ENCODE assay signal across 21 cellular contexts in genomic region chr11:59553323-59553722, GRCh38. TPM values are rescaled to one million over a fixed set of nuclear protein-coding genes. Genes with fewer than 3 reads are reported as not detected.
"Had no signal": no experiment of that assay in that cellular context is flagged by ENCODE, and none has a peak within 500 bp of the region (broad histone marks: within the 10 kb centered on the region; RNA-seq: fewer than 3 reads in every experiment).

No MANE protein-coding gene starts in this region.

- DNase-seq: activated CD4-positive, alpha-beta T cell treated with anti-CD3 and anti-CD28 coated beads for 4 hours; activated CD8-positive, alpha-beta T cell treated with anti-CD3 and anti-CD28 coated beads, Interleukin-2, amount 10 ng/mL, durations not matched to agents 7 days and 5 days; activated naive CD8-positive, alpha-beta T cell treated with anti-CD3 and anti-CD28 coated beads for 36 hours; brain microvascular endothelial cell; effector memory CD4-positive, alpha-beta T cell; foreskin keratinocyte; glutamatergic neuron; hypothalamus; mesenchymal stem cell; naive thymus-derived CD8-positive, alpha-beta T cell; stimulated activated naive CD8-positive, alpha-beta T cell treated with anti-CD3 and anti-CD28 coated beads, Interleukin-15, amount 100 ng/mL, for 72 hours; T-helper 2 cell; testis had no signal

- H3K36me3 ChIP-seq: brain microvascular endothelial cell had no signal

- H3K9me3 Mint-ChIP-seq: activated T-helper 1 cell treated with anti-CD3 and anti-CD28 coated beads, Interleukin-12 subunit alpha, Interleukin-12 subunit beta, Interleukin-2, Interleukin-4 antibody, amounts not matched to agents 30 ng/mL and 10 ng/mL and 1 ng/mL, durations not matched to agents 14 hours and 24 hours and 36 hours; dendritic cell treated with granulocyte-macrophage colony-stimulating factor and Interleukin-4, amounts not matched to agents 40 ng/mL and 50 ng/mL, for 4 days; stimulated activated naive CD8-positive, alpha-beta T cell treated with anti-CD3 and anti-CD28 coated beads, Interleukin-15, amount 100 ng/mL, for 72 hours had no signal

- H3K27ac ChIP-seq: brain microvascular endothelial cell, foreskin keratinocyte had no signal

- H3K27me3 Mint-ChIP-seq: stimulated activated naive CD8-positive, alpha-beta T cell treated with anti-CD3 and anti-CD28 coated beads, Interleukin-15, amount 100 ng/mL, for 72 hours had no signal

- H3K4me3 Mint-ChIP-seq: activated CD8-positive, alpha-beta T cell treated with anti-CD3 and anti-CD28 coated beads, Interleukin-2, amount 10 ng/mL, durations not matched to agents 7 days and 5 days; activated naive CD8-positive, alpha-beta T cell treated with anti-CD3 and anti-CD28 coated beads for 36 hours; dendritic cell treated with granulocyte-macrophage colony-stimulating factor and Interleukin-4, amounts not matched to agents 40 ng/mL and 50 ng/mL, for 4 days; stimulated activated naive CD8-positive, alpha-beta T cell treated with anti-CD3 and anti-CD28 coated beads, Interleukin-15, amount 100 ng/mL, for 72 hours had no signal

- H3K27me3 ChIP-seq: brain microvascular endothelial cell, foreskin keratinocyte, testis had no signal

- H3K27ac Mint-ChIP-seq: activated CD8-positive, alpha-beta T cell treated with anti-CD3 and anti-CD28 coated beads, Interleukin-2, amount 10 ng/mL, durations not matched to agents 7 days and 5 days; activated naive CD8-positive, alpha-beta T cell treated with anti-CD3 and anti-CD28 coated beads for 36 hours; activated T-helper 1 cell treated with anti-CD3 and anti-CD28 coated beads, Interleukin-12 subunit alpha, Interleukin-12 subunit beta, Interleukin-2, Interleukin-4 antibody, amounts not matched to agents 30 ng/mL and 10 ng/mL and 1 ng/mL, durations not matched to agents 14 hours and 24 hours and 36 hours; dendritic cell treated with granulocyte-macrophage colony-stimulating factor and Interleukin-4, amounts not matched to agents 40 ng/mL and 50 ng/mL, for 4 days; stimulated activated naive CD8-positive, alpha-beta T cell treated with anti-CD3 and anti-CD28 coated beads, Interleukin-15, amount 100 ng/mL, for 72 hours had no signal

- ATAC-seq: activated CD8-positive, alpha-beta T cell treated with anti-CD3 and anti-CD28 coated beads, Interleukin-2, amount 10 ng/mL, durations not matched to agents 7 days and 5 days; foreskin keratinocyte; naive thymus-derived CD8-positive, alpha-beta T cell; sciatic nerve; stimulated activated naive CD8-positive, alpha-beta T cell treated with anti-CD3 and anti-CD28 coated beads, Interleukin-15, amount 100 ng/mL, for 72 hours had no signal

RNA-seq across cellular contexts. Expression of gene OR4D9, which starts 42.0 kb away (rescaled TPM):
- total RNA-seq: activated CD8-positive, alpha-beta T cell treated with anti-CD3 and anti-CD28 coated beads, Interleukin-2, amount 10 ng/mL, durations not matched to agents 7 days and 5 days; activated naive CD8-positive, alpha-beta T cell treated with anti-CD3 and anti-CD28 coated beads for 36 hours; activated T-helper 1 cell treated with anti-CD3 and anti-CD28 coated beads, Interleukin-12 subunit alpha, Interleukin-12 subunit beta, Interleukin-2, Interleukin-4 antibody, amounts not matched to agents 30 ng/mL and 10 ng/mL and 1 ng/mL, durations not matched to agents 14 hours and 24 hours and 36 hours; foreskin keratinocyte; liver; mucosa of gallbladder; naive thymus-derived CD8-positive, alpha-beta T cell; osteoblast; pulmonary artery endothelial cell; sciatic nerve; testis; ureter had no signal
- polyA plus RNA-seq: foreskin keratinocyte; liver; naive thymus-derived CD8-positive, alpha-beta T cell had no signal

RNA-seq across cellular contexts. Expression of gene OR4D11, which starts 49.9 kb away (rescaled TPM):
- total RNA-seq: activated CD8-positive, alpha-beta T cell treated with anti-CD3 and anti-CD28 coated beads, Interleukin-2, amount 10 ng/mL, durations not matched to agents 7 days and 5 days; activated naive CD8-positive, alpha-beta T cell treated with anti-CD3 and anti-CD28 coated beads for 36 hours; activated T-helper 1 cell treated with anti-CD3 and anti-CD28 coated beads, Interleukin-12 subunit alpha, Interleukin-12 subunit beta, Interleukin-2, Interleukin-4 antibody, amounts not matched to agents 30 ng/mL and 10 ng/mL and 1 ng/mL, durations not matched to agents 14 hours and 24 hours and 36 hours; foreskin keratinocyte; liver; mucosa of gallbladder; naive thymus-derived CD8-positive, alpha-beta T cell; osteoblast; pulmonary artery endothelial cell; sciatic nerve; testis; ureter had no signal
- polyA plus RNA-seq: foreskin keratinocyte; liver; naive thymus-derived CD8-positive, alpha-beta T cell had no signal
